In the genomic region with DNA sequence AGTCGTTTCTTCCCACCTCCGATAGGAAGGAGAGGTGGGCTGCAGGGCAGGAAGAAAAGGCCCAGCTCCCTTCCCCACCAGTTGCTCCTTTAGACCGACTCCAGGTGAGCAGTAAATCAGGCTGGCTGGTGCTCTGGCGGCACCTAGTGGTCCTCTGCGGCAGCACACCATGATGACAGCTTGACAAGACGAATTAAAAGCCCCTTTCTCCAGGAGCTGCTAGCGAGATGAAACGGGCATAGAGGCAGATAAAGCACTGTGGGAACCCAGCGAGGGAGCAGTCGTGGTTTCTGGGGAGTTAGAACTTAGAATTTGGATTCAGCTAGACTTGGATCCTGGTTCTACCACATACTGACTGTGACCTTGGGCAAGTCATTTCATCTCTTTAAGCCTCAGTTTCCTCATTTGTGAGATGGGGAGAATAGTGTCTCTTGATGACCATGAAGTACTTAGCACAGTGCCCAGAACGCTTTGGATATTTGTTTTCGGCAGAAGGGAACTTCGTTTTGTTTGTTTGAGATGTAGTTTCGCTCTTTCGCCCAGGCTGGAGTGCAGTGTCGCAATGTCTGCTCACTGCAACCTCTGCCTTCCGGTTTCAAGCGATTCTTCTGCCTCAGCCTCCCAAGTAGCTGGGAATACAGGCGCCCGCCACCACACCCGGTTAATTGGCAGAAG, we compare ENCODE assay signal across 8 cellular contexts. TPM values are rescaled to one million over a fixed set of nuclear protein-coding genes. Genes with fewer than 3 reads are reported as not detected.
A peak's percentile ranks its signal among the peaks of the same experiment; 100 is the strongest.
DNase-seq lines count a peak whose midpoint lies in the region; ATAC-seq and TF ChIP-seq lines count a peak whose summit lies in the region.

No MANE protein-coding gene starts in this region.

- TF ChIP-seq CTCF in SU-DHL-6 (IDR thresholded peaks at IDR 0.05; ENCODE audit: insufficient read depth, low read length, poor library complexity, severe bottlenecking): peak; percentile 96
- TF ChIP-seq CTCF in transverse colon (IDR thresholded peaks at IDR 0.05): peak; percentile 96 to 99 (median 98)

- TF ChIP-seq EP300 in transverse colon (IDR thresholded peaks at IDR 0.05; ENCODE audit: low read depth): no peak

- no peaks in the 10 kb centered on the region for H3F3A ChIP-seq in SU-DHL-6 (ENCODE audit: insufficient read depth)

- peak; percentile 65 for ATAC-seq in GM18502 (IDR thresholded peaks at IDR 0.05; ENCODE audit: poor library complexity, unreplicated experiment)
- ATAC-seq in Right ventricle myocardium inferior: peak; percentile 77
- ATAC-seq in GM18511 (IDR thresholded peaks at IDR 0.05; ENCODE audit: unreplicated experiment): no peak

- 30% methylated on average over 21 of the region's 21 CpGs; no CpG with 5 or more reads in 1 of the 2 donors for WGBS in transverse colon (ENCODE audit: low coverage in 1 of 2), 2 donors

- H3K4me1 ChIP-seq in transverse colon: peaks cover 0 to 8% (median 3%) of the 10 kb centered on the region in 4 donors

- H3K4me1 Mint-ChIP-seq in activated naive CD8-positive, alpha-beta T cell (ENCODE audit: low read depth): peaks cover 38% of the 10 kb centered on the region

- intact Hi-C loops in Right ventricle myocardium inferior (cut with DNase I): loop anchor here (2.0 to 10.0 kb wide), 3 partner anchors 68 to 254 kb away; no protein-coding TSS in a partner anchor
- intact Hi-C loops in posterior cingulate gyrus (cut with DNase I): loop anchor here (2.0 kb wide), 1 partner anchor 186 kb away; no protein-coding TSS in a partner anchor
- intact Hi-C loops in transverse colon (cut with DNase I; ENCODE audit: low total_unique reads): loop anchor here (5.0 kb wide), 1 partner anchor 192 kb away; no protein-coding TSS in a partner anchor

- no peaks in the 10 kb centered on the region for H3K27me3 ChIP-seq in SU-DHL-6 (ENCODE audit: low read length)
- no peaks in the 10 kb centered on the region for H3K27me3 ChIP-seq in transverse colon

- peak overlapping the region; percentile 43 for H3K27ac Mint-ChIP-seq in activated naive CD8-positive, alpha-beta T cell

- no peaks in the 10 kb centered on the region for H3K9me3 ChIP-seq in SU-DHL-6 (ENCODE audit: insufficient read depth, low read length)
- H3K9me3 ChIP-seq in transverse colon: no peaks in the 10 kb centered on the region

- no peak for TF ChIP-seq POLR2A in transverse colon (IDR thresholded peaks at IDR 0.05)

- peak overlapping the region; percentile 58 for H3K4me3 Mint-ChIP-seq in activated naive CD8-positive, alpha-beta T cell

- H3K27ac ChIP-seq in SU-DHL-6 (ENCODE audit: low read depth, low read length) (no peak overlapping the region), transverse colon (no peak overlapping the region)

- H3K9me3 Mint-ChIP-seq in activated naive CD8-positive, alpha-beta T cell (ENCODE audit: low read depth): no peaks in the 10 kb centered on the region

- in situ Hi-C loops in transverse colon (cut with MboI; ENCODE audit: low pct_ligation_motif_present in 1 of 4, low pct_unique_long_range_greater_than_20kb in 1 of 4, low sequenced_read_pairs in 3 of 4): loop anchor here (5.0 to 10.0 kb wide), 3 partner anchors 66 to 194 kb away; no protein-coding TSS in a partner anchor

- H3K27me3 Mint-ChIP-seq in activated naive CD8-positive, alpha-beta T cell: no peaks in the 10 kb centered on the region

- no peak overlapping the region for H3K9ac ChIP-seq in SU-DHL-6 (ENCODE audit: low read length)

- H4K20me1 ChIP-seq in SU-DHL-6 (ENCODE audit: low read depth, low read length): no peaks in the 10 kb centered on the region

- H3K79me2 ChIP-seq in SU-DHL-6 (ENCODE audit: insufficient read depth, low read length): no peaks in the 10 kb centered on the region

- peak overlapping the region; percentile 63 for H2AFZ ChIP-seq in SU-DHL-6 (ENCODE audit: low read depth, low read length, severe bottlenecking)

- H3K4me3 ChIP-seq in SU-DHL-6 (ENCODE audit: insufficient read depth, low read length, poor library complexity, severe bottlenecking) (no peak overlapping the region), transverse colon (peak overlapping the region in 1 of 4 donors; percentile 30)

- no peaks in the 10 kb centered on the region for H3K9me2 ChIP-seq in SU-DHL-6 (replicated peaks; ENCODE audit: insufficient read depth, low read length)

- no peaks in the 10 kb centered on the region for H3K36me3 ChIP-seq in SU-DHL-6 (ENCODE audit: low read length)
- no peaks in the 10 kb centered on the region for H3K36me3 ChIP-seq in transverse colon

- H3K4me2 ChIP-seq in SU-DHL-6 (ENCODE audit: low read depth, low read length, poor library complexity, severe bottlenecking): peak overlapping the region; percentile 14

- DNase-seq in NCI-H1417 treated with DMSO at 0.1 percent for 48 hours (lab: John Stamatoyannopoulos, UW) (peak; percentile 55), Right ventricle myocardium inferior (ENCODE audit: missing footprints) (peak; percentile 86), posterior cingulate gyrus (peak; percentile 40 to 96 (median 80)), transverse colon (peak; percentile 89)

- no peaks in the 10 kb centered on the region for H3K36me3 Mint-ChIP-seq in activated naive CD8-positive, alpha-beta T cell

RNA-seq across cellular contexts. Expression of a gene that starts 21.8 kb away (rescaled TPM):
- total RNA-seq in Right ventricle myocardium inferior: 0.24 TPM
- total RNA-seq in transverse colon: 10 to 100 TPM in 3 of 4 donors, 1 to 10 TPM in 1; 5.4 to 43.0 (median 14.6) TPM

RNA-seq across cellular contexts. Expression of a gene that starts 34.6 kb away (rescaled TPM):
- total RNA-seq in Right ventricle myocardium inferior (16.3 TPM), transverse colon (10 to 100 TPM; 20.1 to 47.0 (median 33.8) TPM)
